8 cellular contexts compared by ENCODE assay signal in genomic region chr10:26684667-26685264, GRCh38. TPM values are rescaled to one million over a fixed set of nuclear protein-coding genes. Genes with fewer than 3 reads are reported as not detected.
DNase-seq lines count a peak whose midpoint lies in the region; ATAC-seq, FAIRE-seq and TF ChIP-seq lines count a peak whose summit lies in the region.
"Not testable (repeated sequence)": the region's sequence is repeated elsewhere in the genome, so short reads cannot be mapped to it uniquely, and the experiment has no call there.

No MANE protein-coding gene starts in this region.

- H2BK20ac ChIP-seq in IMR-90 (ENCODE audit: low read depth, low read length): not testable (repeated sequence)

- H3K14ac ChIP-seq in IMR-90 (replicated peaks; ENCODE audit: low read depth, low read length): not testable (repeated sequence)

- H3K27me3 Mint-ChIP-seq in activated naive CD4-positive, alpha-beta T cell treated with anti-CD3 and anti-CD28 coated beads, Interleukin-2, amount 50 U/mL, for 24 hours: not testable (repeated sequence)
- H3K27me3 Mint-ChIP-seq in natural killer cell (ENCODE audit: low read depth in 2 of 2): peaks cover 10 to 11% of the 10 kb centered on the region in 2 donors

- not testable (repeated sequence) for H4K5ac ChIP-seq in IMR-90 (ENCODE audit: low read depth, low read length)

- H3K9me3 ChIP-seq in A549; IMR-90 (ENCODE audit: control insufficient read depth, insufficient read depth, low read length): not testable (repeated sequence)

- not testable (repeated sequence) for H3K36me3 Mint-ChIP-seq in activated naive CD4-positive, alpha-beta T cell treated with anti-CD3 and anti-CD28 coated beads, Interleukin-2, amount 50 U/mL, for 24 hours; natural killer cell

- not testable (repeated sequence) for H3K9ac ChIP-seq in IMR-90 (ENCODE audit: low read depth, low read length)

- 16% methylated on average over 6 of the region's 6 CpGs for WGBS in A549 (ENCODE audit: missing lambda C conversion rate)
- WGBS in IMR-90 (ENCODE audit: extremely low coverage in 2 of 2, insufficient read length in 1 of 2), 2 experiments: no CpG with 5 or more reads among the region's 6 CpGs

- in situ Hi-C loops in IMR-90 (cut with MboI; ENCODE audit: low sequenced_read_pairs): not testable (repeated sequence)

- H3K23ac ChIP-seq in IMR-90 (ENCODE audit: low read depth, low read length): not testable (repeated sequence)

- CTCF ChIA-PET in A549 (lab: Yijun Ruan, JAX): interaction anchor here (0.6 to 1.9 kb wide), 7 partner anchors 12 to 753 kb away, joined by 3 to 5 read pairs (median 4); no protein-coding TSS in a partner anchor
- CTCF ChIA-PET in IMR-90 (lab: Yijun Ruan, JAX): interaction anchor here (0.8 to 1.3 kb wide), 3 partner anchors 41 to 197 kb away, joined by 3 to 5 read pairs (median 3); no protein-coding TSS in a partner anchor

- dilution Hi-C loops in IMR-90 (cut with HindIII; ENCODE audit: low sequenced_read_pairs, unreplicated experiment): not testable (repeated sequence)

- H4K20me1 ChIP-seq in IMR-90 (ENCODE audit: insufficient read depth, low read length): not testable (repeated sequence)

- intact Hi-C loops in IMR-90 (cut with micrococcal nuclease) (loop anchor here (1.0 kb wide), 1 partner anchor 198 kb away; no protein-coding TSS in a partner anchor), natural killer cell (cut with micrococcal nuclease) (loop anchor here (1.0 kb wide), 1 partner anchor 198 kb away; no protein-coding TSS in a partner anchor)

- not testable (repeated sequence) for H3K27ac ChIP-seq in A549; IMR-90 (ENCODE audit: insufficient read depth, low read length)

- H2AK9ac ChIP-seq in IMR-90 (replicated peaks; ENCODE audit: low read depth, low read length, poor library complexity): not testable (repeated sequence)

- H3K27me3 ChIP-seq in IMR-90 (ENCODE audit: control insufficient read depth, insufficient read depth, low read length): not testable (repeated sequence)

- H3K36me3 ChIP-seq in IMR-90 (ENCODE audit: control insufficient read depth, insufficient read depth, low read length): not testable (repeated sequence)

- peak in 1 of 2 experiments; percentile 37; a peak in 3 of 5 replicates for TF ChIP-seq RAD21 in A549 (conservative IDR thresholded peaks at IDR 0.05 in 1 of 2, IDR thresholded peaks at IDR 0.05 in 1 of 2)
- TF ChIP-seq RAD21 in IMR-90 (IDR thresholded peaks at IDR 0.05; ENCODE audit: low read length): peak; percentile 37

- H3K4me2 ChIP-seq in A549 (peak overlapping the region; percentile 62), IMR-90 (ENCODE audit: low read depth, low read length) (peak overlapping the region; percentile 78; the same call in 1 of the 2 replicates)

- DNase-seq in A549 (ENCODE audit: low read depth in 1 of 2, low spot score in 1 of 2): peak; percentile 34 to 65
- DNase-seq in HCEC 1CT: peak; percentile 49
- peak; percentile 36 for DNase-seq in IMR-90
- peak; percentile 60 for DNase-seq in NOMO-1 treated with DMSO at 0.1 percent for 48 hours (lab: John Stamatoyannopoulos, UW; ENCODE audit: unreplicated experiment)
- DNase-seq in fibroblast of the conjunctiva (ENCODE audit: low read depth): peak; percentile 14
- not testable (repeated sequence) for DNase-seq in natural killer cell

- H4K8ac ChIP-seq in IMR-90 (ENCODE audit: low read depth in 2 of 2, low read length in 2 of 2): not testable (repeated sequence)

- not testable (repeated sequence) for H2AFZ ChIP-seq in IMR-90 (replicated peaks; ENCODE audit: low read length, poor library complexity)

- not testable (repeated sequence) for H3K9me1 ChIP-seq in IMR-90 (ENCODE audit: insufficient read depth, low read length)

- not testable (repeated sequence) for H2AK5ac ChIP-seq in IMR-90 (ENCODE audit: low read depth, low read length)

- H3K4me3 ChIP-seq in A549; IMR-90 (ENCODE audit: insufficient read depth, low read depth, low read length): not testable (repeated sequence)

- H3K18ac ChIP-seq in IMR-90 (ENCODE audit: low read depth, low read length): not testable (repeated sequence)

- H3K4ac ChIP-seq in IMR-90 (ENCODE audit: low read depth, low read length): not testable (repeated sequence)

- peak; percentile 99 for FAIRE-seq in A549 (lab: Jason Lieb, UNC)

- H3K4me1 Mint-ChIP-seq in activated naive CD4-positive, alpha-beta T cell treated with anti-CD3 and anti-CD28 coated beads, Interleukin-2, amount 50 U/mL, for 24 hours: peaks cover 57% of the 10 kb centered on the region
- H3K4me1 Mint-ChIP-seq in natural killer cell: not testable (repeated sequence)

- peak overlapping the region; percentile 1 for H3K4me3 Mint-ChIP-seq in activated naive CD4-positive, alpha-beta T cell treated with anti-CD3 and anti-CD28 coated beads, Interleukin-2, amount 50 U/mL, for 24 hours
- H3K4me3 Mint-ChIP-seq in natural killer cell: not testable (repeated sequence)

- H3K27ac Mint-ChIP-seq in activated naive CD4-positive, alpha-beta T cell treated with anti-CD3 and anti-CD28 coated beads, Interleukin-2, amount 50 U/mL, for 24 hours; natural killer cell: not testable (repeated sequence)

- not testable (repeated sequence) for H3K56ac ChIP-seq in IMR-90 (ENCODE audit: extremely low read depth, insufficient read depth, low read length)

- H3K4me1 ChIP-seq in A549; IMR-90 (ENCODE audit: control insufficient read depth, insufficient read depth, low read length): not testable (repeated sequence)

- H3K79me1 ChIP-seq in IMR-90 (ENCODE audit: low read depth in 1 of 2, low read length in 2 of 2): not testable (repeated sequence)

- not testable (repeated sequence) for BruUV-seq in IMR-90 (replicated peaks; lab: Mats Ljungman, UMichigan)

- ATAC-seq in A549: peak; percentile 88 to 97
- peak; percentile 90 for ATAC-seq in GM18498 (IDR thresholded peaks at IDR 0.05; ENCODE audit: unreplicated experiment)
- peak; percentile 93 for ATAC-seq in IMR-90 (ENCODE audit: low read depth)
- peak; percentile 84 to 95 (median 89) for ATAC-seq in natural killer cell

- TF ChIP-seq POLR2A in A549 (IDR thresholded peaks at IDR 0.05; ENCODE audit: low read length); IMR-90 (IDR thresholded peaks at IDR 0.05; ENCODE audit: low read depth, low read length): not testable (repeated sequence)

- H2BK120ac ChIP-seq in IMR-90 (ENCODE audit: low read depth, low read length): not testable (repeated sequence)

- POLR2A ChIA-PET in A549 (lab: Yijun Ruan, JAX); IMR-90 (lab: Charles Lee; ENCODE audit: unreplicated experiment): not testable (repeated sequence)

- H2BK5ac ChIP-seq in IMR-90 (ENCODE audit: low read depth, low read length, poor library complexity, severe bottlenecking): not testable (repeated sequence)

- H3K9me3 Mint-ChIP-seq in activated naive CD4-positive, alpha-beta T cell treated with anti-CD3 and anti-CD28 coated beads, Interleukin-2, amount 50 U/mL, for 24 hours; natural killer cell: not testable (repeated sequence)

- not testable (repeated sequence) for H2BK15ac ChIP-seq in IMR-90 (ENCODE audit: low read depth, low read length)

- TF ChIP-seq CTCF in A549 (IDR thresholded peaks at IDR 0.05) (peak; percentile 56), IMR-90 (conservative IDR thresholded peaks at IDR 0.05; ENCODE audit: low read depth, low read length) (peak; percentile 51), natural killer cell (IDR thresholded peaks at IDR 0.05) (peak; percentile 69)

- H4K91ac ChIP-seq in IMR-90 (ENCODE audit: insufficient read depth, low read depth, low read length): not testable (repeated sequence)

- not testable (repeated sequence) for TF ChIP-seq EP300 in A549 (IDR thresholded peaks at IDR 0.05)

TF ChIP-seq in A549, 52 proteins besides CTCF, POLR2A, EP300 and RAD21:
- TF ChIP-seq SMC3 (IDR thresholded peaks at IDR 0.05): peak; percentile 33; the same call in 1 of the 3 replicates

TF ChIP-seq in IMR-90, 13 proteins besides CTCF, POLR2A, EP300 and RAD21:
- peak; percentile 43 for TF ChIP-seq SMC3 (IDR thresholded peaks at IDR 0.05; ENCODE audit: low read depth, low read length)

RNA-seq across cellular contexts. Expression of gene PDSS1, which starts 12.7 kb away (rescaled TPM):
- 24.2 and 24.8 TPM in 2 replicates for polyA plus RNA-seq in A549 (2011; rRNA removed)
- polyA plus RNA-seq in A549 (2012; cell fraction: cytosol; rRNA removed): 22.4 and 23.0 TPM in 2 replicates
- 15.6 and 20.6 TPM in 2 replicates for polyA plus RNA-seq in A549 (2012; cell fraction: nucleus; rRNA removed)
- 14.3 to 18.4 TPM (median 14.9 TPM) in 3 replicates for polyA plus RNA-seq in A549 (2017; fragmentation: RNase III; extraction: RNeasy Plus Mini Kit Qiagen cat#74134 plus additional on column Dnase treatment)
- polyA minus RNA-seq in A549 (2011; rRNA and poly(A)+ RNA removed): 13.4 and 17.9 TPM in 2 replicates
- 9.7 and 11.1 TPM in 2 replicates for total RNA-seq in IMR-90 (2012; rRNA removed)
- 10.3 and 13.2 TPM in 2 replicates for polyA plus RNA-seq in IMR-90 (2012; rRNA removed)
- polyA plus RNA-seq in IMR-90 (2012; cell fraction: cytosol; rRNA removed): 2.6 and 7.7 TPM in 2 replicates
- polyA plus RNA-seq in IMR-90 (2012; cell fraction: nucleus; rRNA removed; ENCODE audit: low replicate concordance): 2.8 and 10.5 TPM in 2 replicates
- 1 to 10 TPM; 3.5 to 4.4 (median 3.7) TPM for total RNA-seq in natural killer cell
